ENCODE assay signal across 11 cellular contexts in the genomic region with DNA sequence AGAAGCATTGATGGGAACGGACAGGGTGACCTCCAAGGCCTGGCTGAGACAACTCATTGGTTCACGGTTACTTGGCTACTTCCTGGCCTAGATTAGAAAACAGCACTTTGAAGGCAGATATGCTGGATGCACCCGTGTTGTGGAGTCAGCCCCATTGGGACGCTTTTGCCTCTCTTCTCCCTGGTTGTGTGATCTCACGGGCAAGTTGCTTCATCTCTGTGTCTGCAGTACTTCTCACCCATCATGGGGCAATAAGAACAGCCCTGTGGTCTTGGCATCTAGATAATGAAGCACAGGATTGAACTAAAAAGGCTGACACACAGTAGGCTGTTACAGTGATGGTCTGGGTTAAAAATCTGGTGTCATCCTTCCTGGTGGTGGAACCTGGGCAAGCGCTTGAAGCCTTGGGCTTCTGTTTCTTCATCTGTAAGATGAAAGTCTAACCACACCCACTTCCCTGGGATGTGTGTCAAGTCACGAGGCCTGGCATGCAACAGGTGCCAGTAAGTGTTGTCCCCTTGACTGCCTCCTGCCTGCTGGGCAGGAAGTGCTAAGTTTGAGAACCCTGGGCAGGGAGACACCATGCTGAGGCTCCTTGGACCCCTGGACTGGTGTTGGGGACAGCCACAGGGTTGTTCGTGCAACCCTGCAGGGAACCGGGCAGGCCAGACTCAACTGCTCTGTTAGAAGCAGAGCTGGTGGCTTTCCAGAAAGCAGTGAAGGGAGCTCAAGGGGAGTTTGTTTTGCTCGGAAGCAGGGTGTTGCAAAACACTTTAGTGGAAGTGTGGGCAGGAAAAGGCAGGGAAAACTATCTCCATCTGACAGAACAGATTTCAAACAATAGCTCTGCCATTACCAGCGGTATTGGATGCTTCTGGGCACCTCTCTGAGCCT. TPM values are rescaled to one million over a fixed set of nuclear protein-coding genes. Genes with fewer than 3 reads are reported as not detected.
DNase-seq lines count a peak whose midpoint lies in the region; ATAC-seq and TF ChIP-seq lines count a peak whose summit lies in the region.
"Had no signal": no experiment of that assay in that cellular context is flagged by ENCODE, and none has a peak within 500 bp of the region (broad histone marks: within the 10 kb centered on the region; RNA-seq: fewer than 3 reads in every experiment).

No MANE protein-coding gene starts in this region.

- TF ChIP-seq CTCF in GM12865 (IDR thresholded peaks at IDR 0.05; ENCODE audit: insufficient read depth, low read depth, low read length, missing control alignments), result no peak
- no peak for TF ChIP-seq CTCF in omental fat pad (IDR thresholded peaks at IDR 0.05)
- peak in 1 of 4 experiments; percentile 36 for TF ChIP-seq CTCF in prostate gland (IDR thresholded peaks at IDR 0.05)

- H3K4me3 ChIP-seq in GM12865 (ENCODE audit: low read depth, low read length) (no peak overlapping the region), prostate gland (no peak overlapping the region)

- H3K27me3 ChIP-seq in prostate gland (replicated peaks; ENCODE audit: insufficient read depth), result no peaks in the 10 kb centered on the region

- WGBS in prostate gland, result 70% methylated on average over 11 of the region's 11 CpGs

- peak; percentile 19 for ATAC-seq in omental fat pad (ENCODE audit: low FRiP score)

- peak; percentile 22 for DNase-seq in GM12865 (ENCODE audit: low read depth)
- peak; percentile 32 for DNase-seq in NOMO-1 treated with DMSO at 0.1 percent for 48 hours (lab: John Stamatoyannopoulos, UW; ENCODE audit: unreplicated experiment)
- peak; percentile 41 for DNase-seq in amniotic epithelial cell (ENCODE audit: low read depth)
- DNase-seq in omental fat pad (ENCODE audit: low spot score), result no peak
- DNase-seq in NCI-H1417 treated with DMSO at 0.1 percent for 48 hours (lab: John Stamatoyannopoulos, UW), result no peak
- no peak for DNase-seq in prostate gland (ENCODE audit: low spot score)
- no peak for DNase-seq in AG08395 (ENCODE audit: low spot score)
- no peak for DNase-seq in NCI-H2081 (lab: John Stamatoyannopoulos, UW)
- DNase-seq: cerebellar nuclear complex, NCI-H1694, T1000 had no signal

- peaks cover 5% of the 10 kb centered on the region for H3K4me1 ChIP-seq in prostate gland (replicated peaks)

- H3K36me3 ChIP-seq in prostate gland, result no peaks in the 10 kb centered on the region

- intact Hi-C loops in prostate gland (cut with DNase I), result loop anchor here (5.0 kb wide), 2 partner anchors 66 to 151 kb away; a partner anchor contains a TSS

- H3K9me3 ChIP-seq in prostate gland, result no peaks in the 10 kb centered on the region

- H3K27ac ChIP-seq in prostate gland, result no peak overlapping the region

- TF ChIP-seq POLR2A in prostate gland (IDR thresholded peaks at IDR 0.05), result no peak

RNA-seq across cellular contexts. Expression of a gene that starts 6.0 kb away (rescaled TPM):
- total RNA-seq in omental fat pad (100 to 1,000 TPM in 1 of 4 donors, 10 to 100 TPM in 3; 36.8 to 170 (median 58.5) TPM), prostate gland (10 to 100 TPM; 24.0 to 25.9 TPM)

RNA-seq across cellular contexts. Expression of a gene that starts 25.3 kb away (rescaled TPM):
- total RNA-seq in omental fat pad, result 10 to 100 TPM in 2 of 4 donors, 1 to 10 TPM in 2; 7.5 to 19.1 (median 9.6) TPM
- 10 to 100 TPM; 16.5 to 26.3 TPM for total RNA-seq in prostate gland

Comparison
In these comparisons a context has a peak if more than half of its experiments do, and no peak if none do; other contexts are left out.
1. DNase-seq: peak in GM12865 (single experiment), NOMO-1 treated with DMSO at 0.1 percent for 48 hours (single experiment) and amniotic epithelial cell (single experiment); none in omental fat pad (single experiment), NCI-H1417 treated with DMSO at 0.1 percent for 48 hours (single experiment), prostate gland (single experiment), AG08395 (single experiment) and NCI-H2081 (0 of 2).